8 cellular contexts compared by ENCODE assay signal in genomic region chr4:109172301-109172700, GRCh38.
"Had no signal": no experiment of that assay in that cellular context is flagged by ENCODE, and none has a peak within 500 bp of the region (broad histone marks: within the 10 kb centered on the region; RNA-seq: fewer than 3 reads in every experiment).

No MANE protein-coding gene starts in this region.

- H2AFZ ChIP-seq: GM23338 had no signal

- H3K27me3 Mint-ChIP-seq: IgD-negative memory B cell had no signal

- H3K4me3 ChIP-seq: GM23338 had no signal

- H3K4me1 Mint-ChIP-seq: IgD-negative memory B cell had no signal

- H3K27ac Mint-ChIP-seq: GM23338 had no signal

- H3K9me3 Mint-ChIP-seq: GM23338, H9, IgD-negative memory B cell had no signal

- ATAC-seq: GM23338 had no signal

- H3K4me2 ChIP-seq: GM23338 had no signal

- H3K36me3 Mint-ChIP-seq: IgD-negative memory B cell had no signal

- DNase-seq: H9, HCEC 1CT, KG1 had no signal

- FAIRE-seq: H1, H54, HTR-8/SVneo had no signal

- H3K4me3 Mint-ChIP-seq: GM23338, H9, IgD-negative memory B cell had no signal
